Comparison of ENCODE assay signal across 10 cellular contexts in the genomic region with DNA sequence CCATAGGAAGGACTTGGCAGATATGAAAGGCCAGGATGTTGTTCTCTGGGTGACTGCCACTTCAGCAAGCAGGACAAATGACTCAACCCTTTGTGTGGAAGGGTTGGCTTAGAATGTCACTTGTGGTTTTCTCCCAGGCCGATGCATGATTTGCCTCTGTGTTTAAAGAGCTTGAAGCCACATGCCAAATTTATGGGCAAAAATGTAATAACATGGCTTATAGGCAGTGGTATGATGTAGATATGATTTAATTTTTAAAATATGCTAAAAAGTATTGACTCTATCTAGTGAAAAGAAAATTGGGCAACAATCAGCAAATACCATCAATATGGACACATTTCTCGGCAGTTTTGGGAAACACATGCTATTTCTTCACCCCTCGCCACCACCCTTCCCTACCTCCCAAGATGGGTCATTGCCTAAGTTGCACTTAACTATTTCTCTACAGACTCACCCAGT.
A peak's percentile ranks its signal among the peaks of the same experiment; 100 is the strongest.
DNase-seq lines count a peak whose midpoint lies in the region; TF ChIP-seq lines count a peak whose summit lies in the region.
"Had no signal": no experiment of that assay in that cellular context is flagged by ENCODE, and none has a peak within 500 bp of the region (broad histone marks: within the 10 kb centered on the region; RNA-seq: fewer than 3 reads in every experiment).

No MANE protein-coding gene starts in this region.

- H3F3A ChIP-seq in neural progenitor cell (ENCODE audit: low read depth): no peaks in the 10 kb centered on the region

- peak overlapping the region; percentile 38 for H3K27ac ChIP-seq in suprapubic skin
- no peak overlapping the region for H3K27ac ChIP-seq in neural progenitor cell

- TF ChIP-seq CTCF in suprapubic skin (IDR thresholded peaks at IDR 0.05) (no peak), neural progenitor cell (IDR thresholded peaks at IDR 0.05) (no peak)

- no peaks in the 10 kb centered on the region for H3K27me3 Mint-ChIP-seq in neural progenitor cell (ENCODE audit: insufficient read depth, low read depth)

- H4K20me1 ChIP-seq in neural progenitor cell (ENCODE audit: low read depth): no peaks in the 10 kb centered on the region

- H3K4me1 Mint-ChIP-seq in neural progenitor cell: no peaks in the 10 kb centered on the region

- H3K27ac Mint-ChIP-seq in neural progenitor cell: no peak overlapping the region
- H3K27ac Mint-ChIP-seq: activated T-cell treated with anti-CD3 and anti-CD28 coated beads, Interleukin-2, amount 50 U/mL, for 72 hours; endodermal cell had no signal

- H3K9me3 ChIP-seq in suprapubic skin (no peaks in the 10 kb centered on the region), neural progenitor cell (ENCODE audit: low read depth) (no peaks in the 10 kb centered on the region)

- H2AFZ ChIP-seq in neural progenitor cell (replicated peaks): no peak overlapping the region

- H3K4me3 ChIP-seq in suprapubic skin (no peak overlapping the region), neural progenitor cell (no peak overlapping the region)

- no peak overlapping the region for H3K4me3 Mint-ChIP-seq in neural progenitor cell
- H3K4me3 Mint-ChIP-seq: activated T-cell treated with anti-CD3 and anti-CD28 coated beads, Interleukin-2, amount 50 U/mL, for 72 hours; endodermal cell had no signal

- no peaks in the 10 kb centered on the region for H3K79me2 ChIP-seq in neural progenitor cell (ENCODE audit: low read depth)

- H3K4me1 ChIP-seq in suprapubic skin: peaks cover 6% of the 10 kb centered on the region
- H3K4me1 ChIP-seq in neural progenitor cell: no peaks in the 10 kb centered on the region

- H3K27me3 ChIP-seq in suprapubic skin (no peaks in the 10 kb centered on the region), neural progenitor cell (no peaks in the 10 kb centered on the region)

- no peak overlapping the region for H3K9ac ChIP-seq in neural progenitor cell

- 49% methylated on average over 3 of the region's 3 CpGs for WGBS in suprapubic skin

- H3K4me2 ChIP-seq in neural progenitor cell: no peak overlapping the region

- TF ChIP-seq EP300 in suprapubic skin (IDR thresholded peaks at IDR 0.05): no peak

- no peak for TF ChIP-seq POLR2A in suprapubic skin (IDR thresholded peaks at IDR 0.05)

- H3K36me3 ChIP-seq in suprapubic skin (no peaks in the 10 kb centered on the region), neural progenitor cell (no peaks in the 10 kb centered on the region)

- DNase-seq in SIG-M5 treated with dmso at 0.1 percent for 504 hours (lab: John Stamatoyannopoulos, UW; ENCODE audit: unreplicated experiment) (peak; percentile 65), SIG-M5 (lab: John Stamatoyannopoulos, UW) (no peak), RPMI7951 (ENCODE audit: low read depth) (peak; percentile 95), fibroblast of peridontal ligament (ENCODE audit: extremely low read depth) (peak; percentile 97), suprapubic skin (ENCODE audit: low spot score in 2 of 2) (no peak), hippocampal formation (lab: John Stamatoyannopoulos, UW) (no peak), neural progenitor cell (ENCODE audit: low spot score) (no peak), NCI-H748 (lab: John Stamatoyannopoulos, UW; ENCODE audit: unreplicated experiment) (no peak)
- DNase-seq: activated T-cell treated with anti-CD3 and anti-CD28 coated beads, Interleukin-2, amount 50 U/mL, for 72 hours; endodermal cell had no signal

- no peaks in the 10 kb centered on the region for H3K36me3 Mint-ChIP-seq in neural progenitor cell

- no peaks in the 10 kb centered on the region for H3K9me3 Mint-ChIP-seq in neural progenitor cell
- H3K9me3 Mint-ChIP-seq: activated T-cell treated with anti-CD3 and anti-CD28 coated beads, Interleukin-2, amount 50 U/mL, for 72 hours; endodermal cell had no signal

Comparison
In these comparisons a context has a peak if more than half of its experiments do, and no peak if none do; other contexts are left out.
1. DNase-seq: peak in SIG-M5 treated with dmso at 0.1 percent for 504 hours (single experiment), RPMI7951 (single experiment) and fibroblast of peridontal ligament (single experiment); none in SIG-M5 (single experiment), suprapubic skin (0 of 2), hippocampal formation (0 of 2), neural progenitor cell (single experiment) and NCI-H748 (single experiment).